1 cellular context compared by ENCODE assay signal in genomic region chr6:11538799-11539468, GRCh38.
TF ChIP-seq lines count a peak whose summit lies in the region.

No MANE protein-coding gene starts in this region.

TF ChIP-seq in GM23338, 12 proteins besides CTCF, POLR2A, EP300 and RAD21 (continued from another document):
- TF ChIP-seq, protein P1, sequence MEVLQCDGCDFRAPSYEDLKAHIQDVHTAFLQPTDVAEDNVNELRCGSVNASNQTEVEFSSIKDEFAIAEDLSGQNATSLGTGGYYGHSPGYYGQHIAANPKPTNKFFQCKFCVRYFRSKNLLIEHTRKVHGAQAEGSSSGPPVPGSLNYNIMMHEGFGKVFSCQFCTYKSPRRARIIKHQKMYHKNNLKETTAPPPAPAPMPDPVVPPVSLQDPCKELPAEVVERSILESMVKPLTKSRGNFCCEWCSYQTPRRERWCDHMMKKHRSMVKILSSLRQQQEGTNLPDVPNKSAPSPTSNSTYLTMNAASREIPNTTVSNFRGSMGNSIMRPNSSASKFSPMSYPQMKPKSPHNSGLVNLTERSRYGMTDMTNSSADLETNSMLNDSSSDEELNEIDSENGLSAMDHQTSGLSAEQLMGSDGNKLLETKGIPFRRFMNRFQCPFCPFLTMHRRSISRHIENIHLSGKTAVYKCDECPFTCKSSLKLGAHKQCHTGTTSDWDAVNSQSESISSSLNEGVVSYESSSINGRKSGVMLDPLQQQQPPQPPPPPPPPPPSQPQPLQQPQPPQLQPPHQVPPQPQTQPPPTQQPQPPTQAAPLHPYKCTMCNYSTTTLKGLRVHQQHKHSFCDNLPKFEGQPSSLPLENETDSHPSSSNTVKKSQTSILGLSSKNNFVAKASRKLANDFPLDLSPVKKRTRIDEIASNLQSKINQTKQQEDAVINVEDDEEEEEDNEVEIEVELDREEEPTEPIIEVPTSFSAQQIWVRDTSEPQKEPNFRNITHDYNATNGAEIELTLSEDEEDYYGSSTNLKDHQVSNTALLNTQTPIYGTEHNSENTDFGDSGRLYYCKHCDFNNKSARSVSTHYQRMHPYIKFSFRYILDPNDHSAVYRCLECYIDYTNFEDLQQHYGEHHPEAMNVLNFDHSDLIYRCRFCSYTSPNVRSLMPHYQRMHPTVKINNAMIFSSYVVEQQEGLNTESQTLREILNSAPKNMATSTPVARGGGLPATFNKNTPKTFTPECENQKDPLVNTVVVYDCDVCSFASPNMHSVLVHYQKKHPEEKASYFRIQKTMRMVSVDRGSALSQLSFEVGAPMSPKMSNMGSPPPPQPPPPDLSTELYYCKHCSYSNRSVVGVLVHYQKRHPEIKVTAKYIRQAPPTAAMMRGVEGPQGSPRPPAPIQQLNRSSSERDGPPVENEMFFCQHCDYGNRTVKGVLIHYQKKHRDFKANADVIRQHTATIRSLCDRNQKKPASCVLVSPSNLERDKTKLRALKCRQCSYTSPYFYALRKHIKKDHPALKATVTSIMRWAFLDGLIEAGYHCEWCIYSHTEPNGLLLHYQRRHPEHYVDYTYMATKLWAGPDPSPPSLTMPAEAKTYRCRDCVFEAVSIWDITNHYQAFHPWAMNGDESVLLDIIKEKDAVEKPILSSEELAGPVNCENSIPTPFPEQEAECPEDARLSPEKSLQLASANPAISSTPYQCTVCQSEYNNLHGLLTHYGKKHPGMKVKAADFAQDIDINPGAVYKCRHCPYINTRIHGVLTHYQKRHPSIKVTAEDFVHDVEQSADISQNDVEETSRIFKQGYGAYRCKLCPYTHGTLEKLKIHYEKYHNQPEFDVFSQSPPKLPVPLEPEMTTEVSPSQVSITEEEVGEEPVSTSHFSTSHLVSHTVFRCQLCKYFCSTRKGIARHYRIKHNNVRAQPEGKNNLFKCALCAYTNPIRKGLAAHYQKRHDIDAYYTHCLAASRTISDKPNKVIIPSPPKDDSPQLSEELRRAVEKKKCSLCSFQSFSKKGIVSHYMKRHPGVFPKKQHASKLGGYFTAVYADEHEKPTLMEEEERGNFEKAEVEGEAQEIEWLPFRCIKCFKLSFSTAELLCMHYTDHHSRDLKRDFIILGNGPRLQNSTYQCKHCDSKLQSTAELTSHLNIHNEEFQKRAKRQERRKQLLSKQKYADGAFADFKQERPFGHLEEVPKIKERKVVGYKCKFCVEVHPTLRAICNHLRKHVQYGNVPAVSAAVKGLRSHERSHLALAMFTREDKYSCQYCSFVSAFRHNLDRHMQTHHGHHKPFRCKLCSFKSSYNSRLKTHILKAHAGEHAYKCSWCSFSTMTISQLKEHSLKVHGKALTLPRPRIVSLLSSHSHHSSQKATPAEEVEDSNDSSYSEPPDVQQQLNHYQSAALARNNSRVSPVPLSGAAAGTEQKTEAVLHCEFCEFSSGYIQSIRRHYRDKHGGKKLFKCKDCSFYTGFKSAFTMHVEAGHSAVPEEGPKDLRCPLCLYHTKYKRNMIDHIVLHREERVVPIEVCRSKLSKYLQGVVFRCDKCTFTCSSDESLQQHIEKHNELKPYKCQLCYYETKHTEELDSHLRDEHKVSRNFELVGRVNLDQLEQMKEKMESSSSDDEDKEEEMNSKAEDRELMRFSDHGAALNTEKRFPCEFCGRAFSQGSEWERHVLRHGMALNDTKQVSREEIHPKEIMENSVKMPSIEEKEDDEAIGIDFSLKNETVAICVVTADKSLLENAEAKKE (CRISPR knock-in tag; IDR thresholded peaks at IDR 0.05): no peak
TF ChIP-seq in GM23338: peak in this region for 0.
